ENCODE assay signal across 7 cellular contexts in the genomic region with DNA sequence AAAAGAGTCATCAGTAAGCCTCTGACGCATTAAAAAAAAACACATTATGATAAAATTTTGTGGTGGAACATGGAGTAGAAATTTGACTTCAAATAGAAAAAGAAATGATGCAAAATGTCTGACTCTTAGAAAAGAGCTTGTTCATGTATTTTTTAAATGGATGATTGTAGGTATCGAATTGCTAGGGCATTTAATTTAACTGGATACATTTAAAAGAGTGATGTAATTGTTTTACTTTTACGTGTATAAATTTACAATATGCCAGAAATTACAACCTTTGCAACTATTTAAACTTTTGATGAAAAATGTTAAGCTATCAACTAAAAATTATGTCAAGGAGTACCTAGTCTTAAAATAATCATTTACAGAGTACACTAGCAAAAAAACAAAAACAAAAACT. TPM values are rescaled to one million over a fixed set of nuclear protein-coding genes. Genes with fewer than 3 reads are reported as not detected.
"Had no signal": no experiment of that assay in that cellular context is flagged by ENCODE, and none has a peak within 500 bp of the region (broad histone marks: within the 10 kb centered on the region; RNA-seq: fewer than 3 reads in every experiment).

No MANE protein-coding gene starts in this region.

- H3K4me2 ChIP-seq: GM23338 had no signal

- ATAC-seq: GM23338 had no signal

- DNase-seq: H9, HCEC 1CT, HFFc6, KBM-7 had no signal

- H3K4me3 ChIP-seq: GM23338 had no signal

RNA-seq across cellular contexts. Expression of a gene that starts 25.4 kb away (rescaled TPM):
- total RNA-seq: GM23338, H1, H9, HFFc6 had no signal

RNA-seq across cellular contexts. Expression of a gene that starts 44.6 kb away (rescaled TPM):
- total RNA-seq: HFFc6 had no signal

RNA-seq across cellular contexts. Expression of a gene that starts 46.1 kb away (rescaled TPM):
- total RNA-seq: HFFc6, HT-29 had no signal
